ENCODE assay signal across 1 cellular context in genomic region chr7:99127636-99128035, GRCh38.
TF ChIP-seq lines count a peak whose summit lies in the region.

No MANE protein-coding gene starts in this region.

TF ChIP-seq in SK-N-SH treated with all-trans-retinoic acid at 6 μM for 48 hours, 23 proteins besides CTCF, POLR2A, EP300 and RAD21 (continued from another document):
- TF ChIP-seq TSHZ2 (CRISPR knock-in tag; IDR thresholded peaks at IDR 0.05) (no peak), BACH2 (CRISPR knock-in tag; IDR thresholded peaks at IDR 0.05; ENCODE audit: borderline replicate concordance) (no peak), CREB5 (CRISPR knock-in tag; IDR thresholded peaks at IDR 0.05; ENCODE audit: low read depth) (no peak), TOX (CRISPR knock-in tag; IDR thresholded peaks at IDR 0.05; ENCODE audit: borderline replicate concordance) (no peak), GLIS3 (CRISPR knock-in tag; IDR thresholded peaks at IDR 0.05) (no peak), ZFP30 (CRISPR knock-in tag; IDR thresholded peaks at IDR 0.05) (no peak), PPARA (CRISPR knock-in tag; IDR thresholded peaks at IDR 0.05; ENCODE audit: borderline replicate concordance) (no peak), TCF4 (CRISPR knock-in tag; IDR thresholded peaks at IDR 0.05; ENCODE audit: borderline replicate concordance) (no peak), PATZ1 (CRISPR knock-in tag; IDR thresholded peaks at IDR 0.05; ENCODE audit: borderline replicate concordance) (no peak), OSR1 (CRISPR knock-in tag; IDR thresholded peaks at IDR 0.05) (no peak), ISL1 (CRISPR knock-in tag; IDR thresholded peaks at IDR 0.05) (no peak), POU6F1 (CRISPR knock-in tag; IDR thresholded peaks at IDR 0.05; ENCODE audit: borderline replicate concordance, low read depth) (no peak), ARNTL (CRISPR knock-in tag; IDR thresholded peaks at IDR 0.05; ENCODE audit: borderline replicate concordance, low read depth) (no peak), ZNF8 (CRISPR knock-in tag; IDR thresholded peaks at IDR 0.05) (no peak), ZC3H10 (CRISPR knock-in tag; IDR thresholded peaks at IDR 0.05) (no peak)
